In the genomic region with DNA sequence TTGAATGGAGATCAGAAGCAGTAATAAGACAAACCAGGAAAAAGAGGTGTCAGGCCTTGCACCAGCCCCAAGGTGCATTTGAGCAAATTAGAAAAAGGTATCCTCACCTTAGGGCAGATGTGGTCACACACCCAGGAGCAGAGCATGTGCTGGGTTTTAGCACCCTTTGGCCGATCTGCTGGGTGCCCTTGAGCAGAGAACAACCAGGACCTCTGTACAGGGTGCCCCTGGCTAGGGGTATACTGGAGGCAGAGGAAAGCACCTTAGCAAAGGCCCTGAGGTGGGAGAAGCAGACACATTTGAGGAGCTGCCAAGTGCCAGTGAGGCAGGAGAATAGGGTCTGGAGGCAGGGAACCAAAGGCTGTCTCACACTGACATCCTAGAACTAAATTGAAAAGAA, we compare ENCODE assay signal across 17 cellular contexts.
DNase-seq lines count a peak whose midpoint lies in the region; ATAC-seq, FAIRE-seq and TF ChIP-seq lines count a peak whose summit lies in the region.
"Had no signal": no experiment of that assay in that cellular context is flagged by ENCODE, and none has a peak within 500 bp of the region (broad histone marks: within the 10 kb centered on the region; RNA-seq: fewer than 3 reads in every experiment).

No MANE protein-coding gene starts in this region.

- intact Hi-C loops in body of pancreas (cut with DNase I) (no loop called here), HepG2 (cut with micrococcal nuclease; ENCODE audit: unreplicated experiment) (no loop called here), sciatic nerve (cut with DNase I) (no loop called here)

- CTCF ChIA-PET in HepG2 (lab: Yijun Ruan, JAX; ENCODE audit: low intra/inter-chr PET ratio, low total read pairs), result no interaction called here

- H3K4me3 ChIP-seq in body of pancreas (no peak overlapping the region), HepG2 (replicated peaks in 1 of 3; ENCODE audit: insufficient read depth in 1 of 3, low read depth in 2 of 3, low read length in 3 of 3) (no peak overlapping the region)

- H3K4me2 ChIP-seq in HepG2 (ENCODE audit: low read depth, low read length), result peak overlapping the region; percentile 66
- H3K4me2 ChIP-seq: KMS-11 had no signal

- 75 to 88% methylated on average over 1 of the region's 1 CpG for WGBS in body of pancreas, 2 donors
- 69% methylated on average over 1 of the region's 1 CpG for WGBS in HepG2 (ENCODE audit: low lambda C conversion rate)

- no peak overlapping the region for H2AFZ ChIP-seq in HepG2 (ENCODE audit: low read length)

- TF ChIP-seq POLR2A in body of pancreas (IDR thresholded peaks at IDR 0.05) (no peak), HepG2 (IDR thresholded peaks at IDR 0.05; ENCODE audit: insufficient read depth in 1 of 2, low read depth in 2 of 2, low read length in 2 of 2) (no peak)

- H3K9me3 ChIP-seq in body of pancreas (no peaks in the 10 kb centered on the region), HepG2 (ENCODE audit: low read length) (no peaks in the 10 kb centered on the region)

- H4K20me1 ChIP-seq in HepG2 (ENCODE audit: insufficient read depth, low read length), result no peaks in the 10 kb centered on the region

- TF ChIP-seq EP300 in HepG2 (IDR thresholded peaks at IDR 0.05; ENCODE audit: low read depth in 2 of 2, low read length in 2 of 2), result no peak
- TF ChIP-seq EP300 in HepG2 (CRISPR knock-in tag; IDR thresholded peaks at IDR 0.05; ENCODE audit: borderline replicate concordance), result no peak

- H3K27ac ChIP-seq in C4-2B (peak overlapping the region; percentile 24; the same call in 1 of the 2 replicates), body of pancreas (peak overlapping the region in 3 of 4 donors; percentile 31 to 69 (median 41)), HepG2 (ENCODE audit: extremely low read length, insufficient read depth, low read length) (no peak overlapping the region)
- H3K27ac ChIP-seq: KMS-11 had no signal

- H3K4me1 ChIP-seq in body of pancreas (peaks cover 11% of the 10 kb centered on the region), HepG2 (ENCODE audit: insufficient read depth, low read length) (peaks cover 29% of the 10 kb centered on the region)

- TF ChIP-seq CTCF in C4-2B (conservative IDR thresholded peaks at IDR 0.05) (no peak), body of pancreas (IDR thresholded peaks at IDR 0.05) (no peak), HepG2 (CRISPR knock-in tag; IDR thresholded peaks at IDR 0.05) (no peak)

- H3K36me3 ChIP-seq in body of pancreas (replicated peaks in 1 of 2; ENCODE audit: insufficient read depth in 1 of 2, low read depth in 2 of 2) (no peaks in the 10 kb centered on the region), HepG2 (replicated peaks in 1 of 2; ENCODE audit: control insufficient read depth in 1 of 2, insufficient read depth in 2 of 2, low read length in 2 of 2) (no peaks in the 10 kb centered on the region)

- H3K27me3 ChIP-seq in body of pancreas (no peaks in the 10 kb centered on the region), HepG2 (ENCODE audit: control insufficient read depth in 1 of 2, insufficient read depth in 2 of 2, low read length in 2 of 2) (no peaks in the 10 kb centered on the region)

- ATAC-seq in body of pancreas (peak; percentile 9), HepG2 (peak; percentile 68), sciatic nerve (no peak), HG03196 (IDR thresholded peaks at IDR 0.05; ENCODE audit: unreplicated experiment) (no peak)

- POLR2A ChIA-PET in HepG2 (lab: Yijun Ruan, JAX), result no interaction called here

- BruUV-seq in HepG2 (replicated peaks; lab: Mats Ljungman, UMichigan), result no TSS peak

- no peak overlapping the region for H3K9ac ChIP-seq in HepG2 (ENCODE audit: insufficient read depth, low read depth, low read length)
- H3K9ac ChIP-seq: KMS-11 had no signal

- no peak for TF ChIP-seq RAD21 in HepG2 (CRISPR knock-in tag; IDR thresholded peaks at IDR 0.05)

- no peak for FAIRE-seq in HepG2 (lab: Jason Lieb, UNC)
- FAIRE-seq: GM12892, H54 had no signal

- in situ Hi-C loops in HepG2 (cut with HindIII; ENCODE audit: extremely low pct_ligation_motif_present, low pct_unique_long_range_greater_than_20kb), result no loop called here

- DNase-seq in body of pancreas (no peak), HepG2 (ENCODE audit: low spot score) (no peak), sciatic nerve (ENCODE audit: low spot score) (peak; percentile 44), HT-29 (ENCODE audit: low spot score) (no peak), AG08396 (ENCODE audit: low spot score) (no peak)
- DNase-seq in NK-92 treated with Interleukin-12 subunit alpha and Interleukin-12 subunit beta, amount 100 ng/mL, for 24 hours (lab: John Stamatoyannopoulos, UW), result no peak
- DNase-seq: COR-L47, DMS153, NCI-H1048, NCI-H146, NCI-H2081, NCI-H82 had no signal

- no peaks in the 10 kb centered on the region for H3K79me2 ChIP-seq in HepG2 (ENCODE audit: insufficient read depth, low read length)

TF ChIP-seq in HepG2, 621 proteins besides CTCF, POLR2A, EP300 and RAD21:
- TF ChIP-seq ZZZ3 (CRISPR knock-in tag; IDR thresholded peaks at IDR 0.05; ENCODE audit: borderline replicate concordance), result 0 out of 2 replicates have a peak, but pooled peaks have one; percentile 15
- no peak for TF ChIP-seq SIX4 (CRISPR knock-in tag; IDR thresholded peaks at IDR 0.05)
- TF ChIP-seq, protein P1, sequence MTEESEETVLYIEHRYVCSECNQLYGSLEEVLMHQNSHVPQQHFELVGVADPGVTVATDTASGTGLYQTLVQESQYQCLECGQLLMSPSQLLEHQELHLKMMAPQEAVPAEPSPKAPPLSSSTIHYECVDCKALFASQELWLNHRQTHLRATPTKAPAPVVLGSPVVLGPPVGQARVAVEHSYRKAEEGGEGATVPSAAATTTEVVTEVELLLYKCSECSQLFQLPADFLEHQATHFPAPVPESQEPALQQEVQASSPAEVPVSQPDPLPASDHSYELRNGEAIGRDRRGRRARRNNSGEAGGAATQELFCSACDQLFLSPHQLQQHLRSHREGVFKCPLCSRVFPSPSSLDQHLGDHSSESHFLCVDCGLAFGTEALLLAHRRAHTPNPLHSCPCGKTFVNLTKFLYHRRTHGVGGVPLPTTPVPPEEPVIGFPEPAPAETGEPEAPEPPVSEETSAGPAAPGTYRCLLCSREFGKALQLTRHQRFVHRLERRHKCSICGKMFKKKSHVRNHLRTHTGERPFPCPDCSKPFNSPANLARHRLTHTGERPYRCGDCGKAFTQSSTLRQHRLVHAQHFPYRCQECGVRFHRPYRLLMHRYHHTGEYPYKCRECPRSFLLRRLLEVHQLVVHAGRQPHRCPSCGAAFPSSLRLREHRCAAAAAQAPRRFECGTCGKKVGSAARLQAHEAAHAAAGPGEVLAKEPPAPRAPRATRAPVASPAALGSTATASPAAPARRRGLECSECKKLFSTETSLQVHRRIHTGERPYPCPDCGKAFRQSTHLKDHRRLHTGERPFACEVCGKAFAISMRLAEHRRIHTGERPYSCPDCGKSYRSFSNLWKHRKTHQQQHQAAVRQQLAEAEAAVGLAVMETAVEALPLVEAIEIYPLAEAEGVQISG (CRISPR knock-in tag; IDR thresholded peaks at IDR 0.05), result peak; percentile 16; the same call in 1 of the 2 replicates
- TF ChIP-seq NFATC3 (CRISPR knock-in tag; IDR thresholded peaks at IDR 0.05), result no peak
- TF ChIP-seq REL (CRISPR knock-in tag; conservative IDR thresholded peaks at IDR 0.05), result no peak

Comparison
In these comparisons a context has a peak if more than half of its experiments do, and no peak if none do; other contexts are left out.
1. ATAC-seq: peak in body of pancreas (single experiment) and HepG2 (single experiment); none in sciatic nerve (single experiment) and HG03196 (single experiment).